8 cellular contexts compared by ENCODE assay signal in the genomic region with DNA sequence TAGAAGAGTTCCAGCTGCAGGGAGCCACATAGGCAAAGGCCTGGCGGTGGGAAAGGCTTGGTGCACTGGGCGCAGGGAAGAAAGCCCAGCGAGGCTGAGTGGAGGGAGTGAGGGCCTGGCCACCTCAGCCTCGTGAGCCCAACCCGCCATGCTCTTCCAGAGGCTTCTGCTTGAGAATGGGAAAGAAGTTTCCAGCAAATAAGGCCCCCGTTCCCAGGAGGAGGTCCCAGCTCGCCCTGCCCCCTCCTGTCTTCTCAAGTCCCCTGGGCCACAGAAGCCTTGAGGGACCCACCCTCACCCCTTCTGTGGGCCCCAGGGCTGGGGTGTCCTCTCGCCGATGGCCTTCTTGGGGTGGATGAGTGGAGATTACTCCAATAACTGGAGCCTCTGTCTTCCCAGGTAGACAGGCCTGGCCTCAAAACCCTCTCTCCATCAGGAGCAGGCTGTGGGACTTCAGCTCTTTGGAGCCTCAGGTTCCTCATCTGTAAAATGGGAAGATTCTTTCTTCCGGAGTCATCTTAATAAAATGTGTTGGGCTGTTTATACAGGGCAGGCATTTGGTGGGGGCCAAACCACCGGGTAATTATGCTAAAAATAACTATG. TPM values are rescaled to one million over a fixed set of nuclear protein-coding genes. Genes with fewer than 3 reads are reported as not detected.
A peak's percentile ranks its signal among the peaks of the same experiment; 100 is the strongest.
DNase-seq lines count a peak whose midpoint lies in the region; ATAC-seq and TF ChIP-seq lines count a peak whose summit lies in the region.

No MANE protein-coding gene starts in this region.

- H3K27me3 ChIP-seq in heart left ventricle (no peaks in the 10 kb centered on the region), mesenchymal stem cell (ENCODE audit: control insufficient read depth in 1 of 2, insufficient read depth in 1 of 2, low read length in 2 of 2) (no peaks in the 10 kb centered on the region), tibial artery (no peaks in the 10 kb centered on the region)

- POLR2A ChIA-PET in activated CD4-positive, alpha-beta memory T cell treated with anti-CD3 and anti-CD28 coated beads, Interleukin-2, amount 10 ng/mL, durations not matched to agents 7 days and 5 days (lab: Charles Lee), result interaction anchor here (1.5 kb wide), 1 partner anchor 21 kb away, joined by 3 read pairs; no protein-coding TSS in a partner anchor

- CTCF ChIA-PET in activated CD4-positive, alpha-beta memory T cell treated with anti-CD3 and anti-CD28 coated beads, Interleukin-2, amount 10 ng/mL, durations not matched to agents 7 days and 5 days (lab: Charles Lee), result no interaction called here

- H3K4me1 Mint-ChIP-seq in activated CD4-positive, alpha-beta memory T cell treated with anti-CD3 and anti-CD28 coated beads, Interleukin-2, amount 10 ng/mL, durations not matched to agents 7 days and 5 days, result peaks cover 56% of the 10 kb centered on the region

- no peak overlapping the region for H3K18ac ChIP-seq in mesenchymal stem cell (ENCODE audit: low read depth in 1 of 2, low read length in 2 of 2)

- intact Hi-C loops in heart left ventricle (cut with DNase I) (loop anchor here in 2 of 10 donors (5.0 to 10.0 kb wide), 2 partner anchors 45 to 127 kb away; a partner anchor contains a TSS), Right ventricle myocardium superior (cut with DNase I) (no loop called here), tibial artery (cut with DNase I; ENCODE audit: low total_unique reads) (no loop called here)

- H3K27me3 Mint-ChIP-seq in activated CD4-positive, alpha-beta memory T cell treated with anti-CD3 and anti-CD28 coated beads, Interleukin-2, amount 10 ng/mL, durations not matched to agents 7 days and 5 days, result peaks cover 22% of the 10 kb centered on the region

- 81 to 87% (median 85%) methylated on average over 9 to 11 of the region's 11 CpGs for WGBS in heart left ventricle, 4 donors
- 84% methylated on average over 7 of the region's 11 CpGs for WGBS in mesenchymal stem cell

- H3K36me3 ChIP-seq in heart left ventricle, result no peaks in the 10 kb centered on the region
- peaks cover 0 to 4% of the 10 kb centered on the region in 2 experiments for H3K36me3 ChIP-seq in mesenchymal stem cell (ENCODE audit: control insufficient read depth in 1 of 2, insufficient read depth in 2 of 2, low read depth in 1 of 2, low read length in 2 of 2)
- no peaks in the 10 kb centered on the region for H3K36me3 ChIP-seq in tibial artery

- H3K14ac ChIP-seq in mesenchymal stem cell (ENCODE audit: low read length in 2 of 2), result no peak overlapping the region

- peak overlapping the region in 6 of 12 donors; percentile 53 to 79 (median 66) for H3K4me3 ChIP-seq in heart left ventricle
- peak overlapping the region in 1 of 2 experiments; percentile 77 for H3K4me3 ChIP-seq in mesenchymal stem cell (ENCODE audit: insufficient read depth in 1 of 2, low read depth in 1 of 2, low read length in 2 of 2)
- H3K4me3 ChIP-seq in tibial artery, result peak overlapping the region; percentile 64 to 98

- H3K9ac ChIP-seq in mesenchymal stem cell (ENCODE audit: low read length), result no peak overlapping the region

- H3K27ac Mint-ChIP-seq in activated CD4-positive, alpha-beta memory T cell treated with anti-CD3 and anti-CD28 coated beads, Interleukin-2, amount 10 ng/mL, durations not matched to agents 7 days and 5 days, result no peak overlapping the region

- H3K9me3 ChIP-seq in heart left ventricle (no peaks in the 10 kb centered on the region), mesenchymal stem cell (ENCODE audit: control insufficient read depth, low read length) (no peaks in the 10 kb centered on the region), tibial artery (no peaks in the 10 kb centered on the region)

- no peak for TF ChIP-seq POLR2A in heart left ventricle (IDR thresholded peaks at IDR 0.05)

- H2BK5ac ChIP-seq in mesenchymal stem cell (ENCODE audit: low read depth, low read length, poor library complexity, severe bottlenecking), result no peak overlapping the region

- DNase-seq in heart left ventricle, result no peak
- DNase-seq in Right ventricle myocardium superior, result no peak
- no peak for DNase-seq in activated CD4-positive, alpha-beta memory T cell treated with anti-CD3 and anti-CD28 coated beads, Interleukin-2, amount 10 ng/mL, durations not matched to agents 7 days and 5 days
- no peak for DNase-seq in mesenchymal stem cell
- DNase-seq in tibial artery, result peak in 1 of 2 donors; percentile 67
- DNase-seq in inferior parietal cortex (ENCODE audit: extremely low spot score), result no peak
- no peak for DNase-seq in SIG-M5 treated with dmso at 0.1 percent for 504 hours (lab: John Stamatoyannopoulos, UW; ENCODE audit: unreplicated experiment)

- no peak overlapping the region for H4K8ac ChIP-seq in mesenchymal stem cell (ENCODE audit: low read length)

- peak overlapping the region; percentile 50 for H2BK15ac ChIP-seq in mesenchymal stem cell (ENCODE audit: low read depth, poor library complexity, severe bottlenecking)

- H3K4me1 ChIP-seq in heart left ventricle (peaks cover 0 to 57% (median 40%) of the 10 kb centered on the region in 12 donors), mesenchymal stem cell (ENCODE audit: control insufficient read depth, insufficient read depth, low read depth, low read length) (peaks cover 22% of the 10 kb centered on the region), tibial artery (peaks cover 0 to 38% (median 35%) of the 10 kb centered on the region in 4 donors)

- no peak overlapping the region for H2AK5ac ChIP-seq in mesenchymal stem cell (ENCODE audit: low read length, severe bottlenecking)

- H3K36me3 Mint-ChIP-seq in activated CD4-positive, alpha-beta memory T cell treated with anti-CD3 and anti-CD28 coated beads, Interleukin-2, amount 10 ng/mL, durations not matched to agents 7 days and 5 days (ENCODE audit: low read depth), result no peaks in the 10 kb centered on the region

- no peaks in the 10 kb centered on the region for H3K9me3 Mint-ChIP-seq in activated CD4-positive, alpha-beta memory T cell treated with anti-CD3 and anti-CD28 coated beads, Interleukin-2, amount 10 ng/mL, durations not matched to agents 7 days and 5 days

- no peak overlapping the region for H2AFZ ChIP-seq in mesenchymal stem cell (ENCODE audit: low read depth, low read length)

- no peak overlapping the region for H3K4ac ChIP-seq in mesenchymal stem cell (ENCODE audit: low read depth in 1 of 2, low read length in 2 of 2)

- peak overlapping the region in 1 of 2 experiments; percentile 68 for H2BK12ac ChIP-seq in mesenchymal stem cell (ENCODE audit: low read length in 2 of 2)

- H4K91ac ChIP-seq in mesenchymal stem cell (ENCODE audit: low read length), result no peak overlapping the region

- no peak overlapping the region for H2BK120ac ChIP-seq in mesenchymal stem cell (ENCODE audit: low read depth, low read length)

- ATAC-seq in heart left ventricle, result no peak
- no peak for ATAC-seq in Right ventricle myocardium superior (ENCODE audit: poor library complexity)
- no peak for ATAC-seq in HG02798 (IDR thresholded peaks at IDR 0.05; ENCODE audit: poor library complexity, unreplicated experiment)

- no peak for TF ChIP-seq CTCF in heart left ventricle (IDR thresholded peaks at IDR 0.05)
- no peak for TF ChIP-seq CTCF in tibial artery (IDR thresholded peaks at IDR 0.05)

- peaks cover 34% of the 10 kb centered on the region for H3K79me1 ChIP-seq in mesenchymal stem cell (replicated peaks; ENCODE audit: low read length, poor library complexity, severe bottlenecking)

- H3K27ac ChIP-seq in heart left ventricle, result peak overlapping the region in 7 of 12 donors; percentile 19 to 77 (median 66)
- no peak overlapping the region for H3K27ac ChIP-seq in mesenchymal stem cell (ENCODE audit: low read length, poor library complexity, severe bottlenecking)
- H3K27ac ChIP-seq in tibial artery, result peak overlapping the region; percentile 76 to 77

- H3K23ac ChIP-seq in mesenchymal stem cell (ENCODE audit: low read length in 2 of 2), result no peak overlapping the region

- peak overlapping the region; percentile 53 for H3K4me3 Mint-ChIP-seq in activated CD4-positive, alpha-beta memory T cell treated with anti-CD3 and anti-CD28 coated beads, Interleukin-2, amount 10 ng/mL, durations not matched to agents 7 days and 5 days

- H3K4me2 ChIP-seq in mesenchymal stem cell (ENCODE audit: low read length, poor library complexity, severe bottlenecking), result no peak overlapping the region

RNA-seq across cellular contexts. Expression of a gene that starts 0.9 kb away (rescaled TPM):
- 10 to 100 TPM; 17.0 to 60.0 (median 36.4) TPM for total RNA-seq in heart left ventricle
- 10 to 100 TPM; 12.5 to 38.4 TPM for polyA plus RNA-seq in heart left ventricle
- total RNA-seq in Right ventricle myocardium superior, result 28.3 TPM
- 1 to 10 TPM; 6.2 to 7.3 TPM for total RNA-seq in activated CD4-positive, alpha-beta memory T cell treated with anti-CD3 and anti-CD28 coated beads, Interleukin-2, amount 10 ng/mL, durations not matched to agents 7 days and 5 days
- polyA plus RNA-seq in mesenchymal stem cell (2013, experiment 1 of 2), result 10.0 TPM
- 10.1 TPM for polyA plus RNA-seq in mesenchymal stem cell (2013, experiment 2 of 2)
